ENCODE assay signal across 1 cellular context in the genomic region with DNA sequence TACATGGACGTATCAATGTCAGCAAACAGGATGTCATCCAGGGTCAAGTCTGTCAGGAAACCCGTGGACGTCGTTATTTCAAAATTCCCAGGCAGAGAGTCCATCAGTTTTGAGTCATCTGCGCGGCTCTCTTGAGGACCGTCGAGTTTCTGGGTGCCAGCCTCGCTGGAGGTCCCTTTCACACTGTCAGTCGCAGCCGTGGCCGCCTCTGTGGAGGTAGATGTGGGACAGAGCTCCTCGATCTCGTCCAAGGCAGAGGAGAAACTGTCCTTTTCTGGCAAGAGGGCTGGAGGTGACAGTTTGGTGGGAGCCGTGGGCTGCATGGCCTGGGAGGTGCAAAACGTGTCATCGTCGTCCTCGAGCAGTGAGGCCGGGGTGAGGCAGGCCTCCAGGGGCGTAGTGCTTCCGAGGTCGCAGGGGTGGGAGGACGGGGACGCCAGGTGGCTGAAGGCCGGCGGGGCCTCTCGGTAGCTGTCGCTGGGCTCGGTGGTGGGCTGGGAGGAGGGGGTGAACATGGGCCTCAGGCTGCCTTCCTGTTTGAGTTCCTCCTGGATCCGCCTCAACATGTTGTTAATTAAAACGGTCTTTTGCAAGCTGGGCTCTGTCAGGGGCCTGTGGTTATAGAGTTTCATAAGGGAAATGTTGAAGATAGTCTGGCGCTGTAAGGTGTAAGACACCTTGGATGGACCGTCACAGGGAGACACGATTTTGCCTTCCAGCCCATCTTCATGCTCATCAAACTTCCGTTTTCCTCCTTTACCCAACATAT.
TF ChIP-seq lines count a peak whose summit lies in the region.

No MANE protein-coding gene starts in this region.

TF ChIP-seq in GM12878, 131 proteins besides CTCF, POLR2A, EP300 and RAD21 (continued from another document):
- TF ChIP-seq, protein P1, sequence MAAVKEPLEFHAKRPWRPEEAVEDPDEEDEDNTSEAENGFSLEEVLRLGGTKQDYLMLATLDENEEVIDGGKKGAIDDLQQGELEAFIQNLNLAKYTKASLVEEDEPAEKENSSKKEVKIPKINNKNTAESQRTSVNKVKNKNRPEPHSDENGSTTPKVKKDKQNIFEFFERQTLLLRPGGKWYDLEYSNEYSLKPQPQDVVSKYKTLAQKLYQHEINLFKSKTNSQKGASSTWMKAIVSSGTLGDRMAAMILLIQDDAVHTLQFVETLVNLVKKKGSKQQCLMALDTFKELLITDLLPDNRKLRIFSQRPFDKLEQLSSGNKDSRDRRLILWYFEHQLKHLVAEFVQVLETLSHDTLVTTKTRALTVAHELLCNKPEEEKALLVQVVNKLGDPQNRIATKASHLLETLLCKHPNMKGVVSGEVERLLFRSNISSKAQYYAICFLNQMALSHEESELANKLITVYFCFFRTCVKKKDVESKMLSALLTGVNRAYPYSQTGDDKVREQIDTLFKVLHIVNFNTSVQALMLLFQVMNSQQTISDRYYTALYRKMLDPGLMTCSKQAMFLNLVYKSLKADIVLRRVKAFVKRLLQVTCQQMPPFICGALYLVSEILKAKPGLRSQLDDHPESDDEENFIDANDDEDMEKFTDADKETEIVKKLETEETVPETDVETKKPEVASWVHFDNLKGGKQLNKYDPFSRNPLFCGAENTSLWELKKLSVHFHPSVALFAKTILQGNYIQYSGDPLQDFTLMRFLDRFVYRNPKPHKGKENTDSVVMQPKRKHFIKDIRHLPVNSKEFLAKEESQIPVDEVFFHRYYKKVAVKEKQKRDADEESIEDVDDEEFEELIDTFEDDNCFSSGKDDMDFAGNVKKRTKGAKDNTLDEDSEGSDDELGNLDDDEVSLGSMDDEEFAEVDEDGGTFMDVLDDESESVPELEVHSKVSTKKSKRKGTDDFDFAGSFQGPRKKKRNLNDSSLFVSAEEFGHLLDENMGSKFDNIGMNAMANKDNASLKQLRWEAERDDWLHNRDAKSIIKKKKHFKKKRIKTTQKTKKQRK (IDR thresholded peaks at IDR 0.05; ENCODE audit: low read depth, low read length), result no peak
- TF ChIP-seq TCF7 (IDR thresholded peaks at IDR 0.05; ENCODE audit: borderline replicate concordance), result no peak
- TF ChIP-seq, protein P2, sequence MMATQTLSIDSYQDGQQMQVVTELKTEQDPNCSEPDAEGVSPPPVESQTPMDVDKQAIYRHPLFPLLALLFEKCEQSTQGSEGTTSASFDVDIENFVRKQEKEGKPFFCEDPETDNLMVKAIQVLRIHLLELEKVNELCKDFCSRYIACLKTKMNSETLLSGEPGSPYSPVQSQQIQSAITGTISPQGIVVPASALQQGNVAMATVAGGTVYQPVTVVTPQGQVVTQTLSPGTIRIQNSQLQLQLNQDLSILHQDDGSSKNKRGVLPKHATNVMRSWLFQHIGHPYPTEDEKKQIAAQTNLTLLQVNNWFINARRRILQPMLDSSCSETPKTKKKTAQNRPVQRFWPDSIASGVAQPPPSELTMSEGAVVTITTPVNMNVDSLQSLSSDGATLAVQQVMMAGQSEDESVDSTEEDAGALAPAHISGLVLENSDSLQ (IDR thresholded peaks at IDR 0.05), result no peak
- no peak for TF ChIP-seq BRCA1 (IDR thresholded peaks at IDR 0.05; ENCODE audit: low read depth, low read length)
- TF ChIP-seq NFXL1 (IDR thresholded peaks at IDR 0.05; ENCODE audit: borderline replicate concordance), result no peak
- peak; percentile 80 for TF ChIP-seq FOXM1 (IDR thresholded peaks at IDR 0.05; ENCODE audit: low read depth, low read length)
- TF ChIP-seq, protein P3, sequence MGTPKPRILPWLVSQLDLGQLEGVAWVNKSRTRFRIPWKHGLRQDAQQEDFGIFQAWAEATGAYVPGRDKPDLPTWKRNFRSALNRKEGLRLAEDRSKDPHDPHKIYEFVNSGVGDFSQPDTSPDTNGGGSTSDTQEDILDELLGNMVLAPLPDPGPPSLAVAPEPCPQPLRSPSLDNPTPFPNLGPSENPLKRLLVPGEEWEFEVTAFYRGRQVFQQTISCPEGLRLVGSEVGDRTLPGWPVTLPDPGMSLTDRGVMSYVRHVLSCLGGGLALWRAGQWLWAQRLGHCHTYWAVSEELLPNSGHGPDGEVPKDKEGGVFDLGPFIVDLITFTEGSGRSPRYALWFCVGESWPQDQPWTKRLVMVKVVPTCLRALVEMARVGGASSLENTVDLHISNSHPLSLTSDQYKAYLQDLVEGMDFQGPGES (IDR thresholded peaks at IDR 0.05), result no peak
- peak in 1 of 2 experiments; percentile 20; a peak in 1 of 3 replicates for TF ChIP-seq EGR1 (IDR thresholded peaks at IDR 0.05; ENCODE audit: borderline replicate concordance in 1 of 2, low read depth in 2 of 2, low read length in 2 of 2)
